9 cellular contexts compared by ENCODE assay signal in the genomic region with DNA sequence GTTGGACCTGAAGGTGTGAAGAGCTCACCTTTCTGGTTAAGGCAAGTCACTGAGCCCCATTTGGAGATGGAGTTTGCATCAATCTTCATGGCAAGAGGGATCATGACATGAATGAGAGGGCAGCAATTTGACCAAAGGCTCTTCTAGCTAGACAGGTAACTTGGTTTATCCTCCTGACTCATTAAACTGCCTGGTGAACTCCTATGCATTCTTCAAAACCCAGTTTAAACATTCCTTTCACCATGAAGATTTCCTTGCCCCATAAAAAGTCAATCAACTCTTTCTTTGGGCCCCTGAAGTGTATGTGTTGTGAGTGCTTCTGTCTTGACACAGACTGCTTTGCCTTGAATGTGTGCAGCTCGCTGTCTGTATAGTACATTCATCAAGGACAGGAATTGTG.
"Had no signal": no experiment of that assay in that cellular context is flagged by ENCODE, and none has a peak within 500 bp of the region (broad histone marks: within the 10 kb centered on the region; RNA-seq: fewer than 3 reads in every experiment).

No MANE protein-coding gene starts in this region.

- H2AFZ ChIP-seq: GM23338 had no signal

- H3K4me3 Mint-ChIP-seq: GM23338, H9, HFFc6 had no signal

- H3K4me2 ChIP-seq: GM23338 had no signal

- FAIRE-seq: H1, H54, HepG2, K562 had no signal

- DNase-seq: H9, HCEC 1CT, HFFc6 had no signal

- H3K9me3 Mint-ChIP-seq: GM23338, H9 had no signal

- H3K27ac ChIP-seq: HL-60 had no signal

- H3K4me3 ChIP-seq: GM23338, K562 had no signal

- H3K27ac Mint-ChIP-seq: GM23338, H9, HFFc6 had no signal

- ATAC-seq: GM23338, HepG2, K562 had no signal
